ENCODE assay signal across 2 cellular contexts in genomic region chr18:50280707-50281294, GRCh38.
TF ChIP-seq lines count a peak whose summit lies in the region.

No MANE protein-coding gene starts in this region.

TF ChIP-seq in SK-N-SH, 30 proteins besides CTCF, POLR2A, EP300 and RAD21:
- TF ChIP-seq GABPA (IDR thresholded peaks at IDR 0.05; ENCODE audit: low read depth) (no peak), TAF1 (IDR thresholded peaks at IDR 0.05; ENCODE audit: borderline replicate concordance, low read depth, low read length) (no peak), MXI1 (IDR thresholded peaks at IDR 0.05; ENCODE audit: low read depth, low read length) (no peak), JUND (IDR thresholded peaks at IDR 0.05) (no peak), TEAD4 (IDR thresholded peaks at IDR 0.05; ENCODE audit: borderline replicate concordance, insufficient read depth) (no peak), EZH2phosphoT487 (IDR thresholded peaks at IDR 0.05; ENCODE audit: borderline replicate concordance, low read depth) (no peak), NRF1 (IDR thresholded peaks at IDR 0.05; ENCODE audit: low read depth, low read length) (no peak), RCOR1 (IDR thresholded peaks at IDR 0.05; ENCODE audit: low read length) (no peak), MEF2A (IDR thresholded peaks at IDR 0.05; ENCODE audit: borderline replicate concordance, low read depth) (no peak), SMC3 (IDR thresholded peaks at IDR 0.05; ENCODE audit: low read depth, low read length) (no peak), POLR2AphosphoS5 (IDR thresholded peaks at IDR 0.05; ENCODE audit: low read depth, low read length) (no peak), USF2 (IDR thresholded peaks at IDR 0.05; ENCODE audit: borderline replicate concordance, low read depth, low read length) (no peak), FOXJ3 (CRISPR knock-in tag; IDR thresholded peaks at IDR 0.05) (no peak), YY1 (IDR thresholded peaks at IDR 0.05; ENCODE audit: low read depth) (no peak), IRF3 (IDR thresholded peaks at IDR 0.05; ENCODE audit: low read depth, low read length) (no peak), RXRA (IDR thresholded peaks at IDR 0.05; ENCODE audit: borderline replicate concordance, low read depth) (no peak), CHD2 (IDR thresholded peaks at IDR 0.05; ENCODE audit: low read length, partially characterized antibody) (no peak), GATA2 (CRISPR knock-in tag; IDR thresholded peaks at IDR 0.05) (no peak), RFX5 (IDR thresholded peaks at IDR 0.05; ENCODE audit: low read length) (no peak)

TF ChIP-seq in SK-N-SH treated with all-trans-retinoic acid at 6 μM for 48 hours, 23 proteins besides CTCF, POLR2A, EP300 and RAD21:
- TF ChIP-seq OSR1 (CRISPR knock-in tag; IDR thresholded peaks at IDR 0.05) = no peak
- no peak for TF ChIP-seq ISL1 (CRISPR knock-in tag; IDR thresholded peaks at IDR 0.05)
- no peak for TF ChIP-seq SNAI2 (CRISPR knock-in tag; IDR thresholded peaks at IDR 0.05)
- no peak for TF ChIP-seq ZNF565 (CRISPR knock-in tag; conservative IDR thresholded peaks at IDR 0.05; ENCODE audit: low read depth)
- no peak for TF ChIP-seq POU6F1 (CRISPR knock-in tag; IDR thresholded peaks at IDR 0.05; ENCODE audit: borderline replicate concordance, low read depth)
- TF ChIP-seq ESRRG (CRISPR knock-in tag; IDR thresholded peaks at IDR 0.05) = no peak
- TF ChIP-seq ZC3H10 (CRISPR knock-in tag; IDR thresholded peaks at IDR 0.05) = no peak
- TF ChIP-seq ZNF8 (CRISPR knock-in tag; IDR thresholded peaks at IDR 0.05) = no peak
- TF ChIP-seq CSDC2 (CRISPR knock-in tag; IDR thresholded peaks at IDR 0.05) = no peak
- TF ChIP-seq ZFP30 (CRISPR knock-in tag; IDR thresholded peaks at IDR 0.05) = no peak
- TF ChIP-seq, protein P1, sequence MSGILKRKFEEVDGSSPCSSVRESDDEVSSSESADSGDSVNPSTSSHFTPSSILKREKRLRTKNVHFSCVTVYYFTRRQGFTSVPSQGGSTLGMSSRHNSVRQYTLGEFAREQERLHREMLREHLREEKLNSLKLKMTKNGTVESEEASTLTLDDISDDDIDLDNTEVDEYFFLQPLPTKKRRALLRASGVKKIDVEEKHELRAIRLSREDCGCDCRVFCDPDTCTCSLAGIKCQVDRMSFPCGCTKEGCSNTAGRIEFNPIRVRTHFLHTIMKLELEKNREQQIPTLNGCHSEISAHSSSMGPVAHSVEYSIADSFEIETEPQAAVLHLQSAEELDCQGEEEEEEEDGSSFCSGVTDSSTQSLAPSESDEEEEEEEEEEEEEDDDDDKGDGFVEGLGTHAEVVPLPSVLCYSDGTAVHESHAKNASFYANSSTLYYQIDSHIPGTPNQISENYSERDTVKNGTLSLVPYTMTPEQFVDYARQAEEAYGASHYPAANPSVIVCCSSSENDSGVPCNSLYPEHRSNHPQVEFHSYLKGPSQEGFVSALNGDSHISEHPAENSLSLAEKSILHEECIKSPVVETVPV (CRISPR knock-in tag; IDR thresholded peaks at IDR 0.05) = no peak
- no peak for TF ChIP-seq BACH2 (CRISPR knock-in tag; IDR thresholded peaks at IDR 0.05; ENCODE audit: borderline replicate concordance)
- TF ChIP-seq ZNF70 (CRISPR knock-in tag; IDR thresholded peaks at IDR 0.05) = no peak
- TF ChIP-seq ARNTL (CRISPR knock-in tag; IDR thresholded peaks at IDR 0.05; ENCODE audit: borderline replicate concordance, low read depth) = no peak
- TF ChIP-seq GLIS3 (CRISPR knock-in tag; IDR thresholded peaks at IDR 0.05) = no peak
- TF ChIP-seq PPARA (CRISPR knock-in tag; IDR thresholded peaks at IDR 0.05; ENCODE audit: borderline replicate concordance) = no peak
- no peak for TF ChIP-seq PATZ1 (CRISPR knock-in tag; IDR thresholded peaks at IDR 0.05; ENCODE audit: borderline replicate concordance)
- no peak for TF ChIP-seq ZFP3 (CRISPR knock-in tag; IDR thresholded peaks at IDR 0.05)
- no peak for TF ChIP-seq TSHZ2 (CRISPR knock-in tag; IDR thresholded peaks at IDR 0.05)
- TF ChIP-seq RARB (CRISPR knock-in tag; IDR thresholded peaks at IDR 0.05) = no peak
